ENCODE assay signal across 34 cellular contexts in genomic region chr4:95314573-95314972, GRCh38.
"Had no signal": no experiment of that assay in that cellular context is flagged by ENCODE, and none has a peak within 500 bp of the region (broad histone marks: within the 10 kb centered on the region; RNA-seq: fewer than 3 reads in every experiment).

No MANE protein-coding gene starts in this region.

- H3K9me3 ChIP-seq: MG63 had no signal

- H3K36me3 ChIP-seq: MG63 had no signal

- H3K4me3 ChIP-seq: MG63 had no signal

- H3K9ac ChIP-seq: KMS-11 had no signal

- DNase-seq: Karpas-422, Kasumi-1, KG1, MG63, MM.1S, MV-4-11, NCI-H1092, NCI-H1092 treated with DMSO at 0.1 percent for 48 hours, NCI-H1105, NCI-H1105 treated with DMSO at 0.1 percent for 48 hours, NCI-H1417, NCI-H1417 treated with DMSO at 0.1 percent for 48 hours, NCI-H1436, NCI-H1436 treated with DMSO at 0.1 percent for 48 hours, NCI-H146, NCI-H1694, NCI-H1694 treated with DMSO at 0.1 percent for 48 hours, NCI-H187, NCI-H187 treated with DMSO at 0.1 percent for 48 hours, NCI-H1930, NCI-H2029, NCI-H2029 treated with DMSO at 0.1 percent for 48 hours, NCI-H2081, NCI-H2081 treated with DMSO at 0.1 percent for 48 hours, NCI-H2107, NCI-H2171, NCI-H2171 treated with DMSO at 0.1 percent for 48 hours, NCI-H2227 treated with DMSO at 0.1 percent for 48 hours, NCI-H226, NCI-H345, NCI-H446, NCI-H446 treated with DMSO at 0.1 percent for 48 hours, NCI-H510A had no signal

- H3K4me2 ChIP-seq: KMS-11 had no signal

- H3K27ac ChIP-seq: KMS-11 had no signal

- H3K27me3 ChIP-seq: MG63 had no signal
